17 cellular contexts compared by ENCODE assay signal in genomic region chr1:50633465-50633864, GRCh38.
A peak's percentile ranks its signal among the peaks of the same experiment; 100 is the strongest.
DNase-seq lines count a peak whose midpoint lies in the region; ATAC-seq, FAIRE-seq and TF ChIP-seq lines count a peak whose summit lies in the region.
"Had no signal": no experiment of that assay in that cellular context is flagged by ENCODE, and none has a peak within 500 bp of the region (broad histone marks: within the 10 kb centered on the region; RNA-seq: fewer than 3 reads in every experiment).

No MANE protein-coding gene starts in this region.

- H3K27ac ChIP-seq in small intestine (ENCODE audit: low read depth in 1 of 2, low read length in 1 of 2), result no peak overlapping the region
- H3K27ac ChIP-seq: esophagus squamous epithelium, lower lobe of right lung had no signal

- H3K36me3 Mint-ChIP-seq in WTC11 (no peaks in the 10 kb centered on the region), type B pancreatic cell (no peaks in the 10 kb centered on the region)
- H3K36me3 Mint-ChIP-seq in effector memory CD8-positive, alpha-beta T cell (ENCODE audit: insufficient read depth), result peaks cover 2% of the 10 kb centered on the region

- H3K4me3 ChIP-seq in small intestine (ENCODE audit: low read depth in 1 of 2, low read length in 2 of 2), result no peak overlapping the region
- H3K4me3 ChIP-seq: esophagus squamous epithelium, lower lobe of right lung had no signal

- CTCF ChIA-PET in WTC11 (lab: Charles Lee), result interaction anchor here (1.2 to 1.4 kb wide), 2 partner anchors 12 to 72 kb away, joined by 3 to 6 read pairs; no protein-coding TSS in a partner anchor

- H3K4me3 Mint-ChIP-seq in WTC11 (no peak overlapping the region), type B pancreatic cell (no peak overlapping the region)
- no peak overlapping the region for H3K4me3 Mint-ChIP-seq in effector memory CD8-positive, alpha-beta T cell
- H3K4me3 Mint-ChIP-seq: activated CD4-positive, alpha-beta T cell treated with anti-CD3 and anti-CD28 coated beads for 36 hours; T-cell had no signal

- H3K4me1 Mint-ChIP-seq in WTC11 (peaks cover 6% of the 10 kb centered on the region), type B pancreatic cell (ENCODE audit: unreplicated experiment) (peaks cover 8% of the 10 kb centered on the region)
- peaks cover 1 to 12% of the 10 kb centered on the region in 2 donors for H3K4me1 Mint-ChIP-seq in effector memory CD8-positive, alpha-beta T cell (ENCODE audit: low read depth in 2 of 2)
- H3K4me1 Mint-ChIP-seq: activated CD4-positive, alpha-beta T cell treated with anti-CD3 and anti-CD28 coated beads for 36 hours had no signal

- 18 to 62% (median 42%) methylated on average over 6 of the region's 6 CpGs for WGBS in small intestine, 3 donors

- H3K9me3 ChIP-seq in small intestine (ENCODE audit: control insufficient read depth, low read depth), result no peaks in the 10 kb centered on the region
- H3K9me3 ChIP-seq: esophagus squamous epithelium, lower lobe of right lung had no signal

- no peaks in the 10 kb centered on the region for H3K36me3 ChIP-seq in small intestine (ENCODE audit: control insufficient read depth in 2 of 2, insufficient read depth in 2 of 2, low read length in 2 of 2)
- H3K36me3 ChIP-seq: esophagus squamous epithelium, lower lobe of right lung had no signal

- ATAC-seq in WTC11 (0 out of 2 replicates have a peak, but pooled peaks have one; percentile 30), GM18907 (IDR thresholded peaks at IDR 0.05; ENCODE audit: unreplicated experiment) (no peak), HG02870 (IDR thresholded peaks at IDR 0.05; ENCODE audit: unreplicated experiment) (no peak)
- no peak for ATAC-seq in effector memory CD8-positive, alpha-beta T cell (replicated peaks)
- ATAC-seq: activated CD4-positive, alpha-beta T cell treated with anti-CD3 and anti-CD28 coated beads for 36 hours; PC-3; T-cell had no signal

- FAIRE-seq in small intestine (lab: Jason Lieb, UNC), result no peak
- FAIRE-seq: colon had no signal

- peak; percentile 7 for DNase-seq in LoVo (ENCODE audit: low spot score)
- peak; percentile 47 for DNase-seq in NCI-H2107 (lab: John Stamatoyannopoulos, UW)
- no peak for DNase-seq in WTC11 (ENCODE audit: low spot score)
- peak; percentile 7 for DNase-seq in small intestine
- DNase-seq in effector memory CD8-positive, alpha-beta T cell, result no peak
- DNase-seq in type B pancreatic cell (ENCODE audit: extremely low spot score, unreplicated experiment), result no peak
- DNase-seq: activated CD4-positive, alpha-beta T cell treated with anti-CD3 and anti-CD28 coated beads for 36 hours; esophagus squamous epithelium; GDM1; H7; lower lobe of right lung; MM.1S; PC-3; T-cell had no signal

- TF ChIP-seq CTCF in WTC11 (IDR thresholded peaks at IDR 0.05) (no peak), type B pancreatic cell (conservative IDR thresholded peaks at IDR 0.05) (no peak)

- H3K27me3 ChIP-seq in small intestine (ENCODE audit: control insufficient read depth in 2 of 2, insufficient read depth in 2 of 2, low read length in 2 of 2), result no peaks in the 10 kb centered on the region
- H3K27me3 ChIP-seq: esophagus squamous epithelium had no signal

- no peaks in the 10 kb centered on the region for H3K9me3 Mint-ChIP-seq in WTC11
- no peaks in the 10 kb centered on the region for H3K9me3 Mint-ChIP-seq in effector memory CD8-positive, alpha-beta T cell
- H3K9me3 Mint-ChIP-seq in type B pancreatic cell, result no peaks in the 10 kb centered on the region
- H3K9me3 Mint-ChIP-seq: T-cell had no signal

- POLR2A ChIA-PET in WTC11 (lab: Charles Lee), result no interaction called here

- H3K27ac Mint-ChIP-seq in WTC11 (no peak overlapping the region; the same call in 1 of the 2 replicates), type B pancreatic cell (no peak overlapping the region)
- no peak overlapping the region for H3K27ac Mint-ChIP-seq in effector memory CD8-positive, alpha-beta T cell
- H3K27ac Mint-ChIP-seq: activated CD4-positive, alpha-beta T cell treated with anti-CD3 and anti-CD28 coated beads for 36 hours; T-cell had no signal

- no peaks in the 10 kb centered on the region for H3K27me3 Mint-ChIP-seq in WTC11 (ENCODE audit: low read depth)
- H3K27me3 Mint-ChIP-seq in effector memory CD8-positive, alpha-beta T cell, result no peaks in the 10 kb centered on the region
- no peaks in the 10 kb centered on the region for H3K27me3 Mint-ChIP-seq in type B pancreatic cell
- H3K27me3 Mint-ChIP-seq: activated CD4-positive, alpha-beta T cell treated with anti-CD3 and anti-CD28 coated beads for 36 hours; T-cell had no signal

- H3K4me1 ChIP-seq in small intestine (ENCODE audit: control insufficient read depth in 2 of 2, insufficient read depth in 1 of 2, low read depth in 1 of 2, low read length in 1 of 2), result peaks cover 0 to 2% of the 10 kb centered on the region in 2 donors
- H3K4me1 ChIP-seq: esophagus squamous epithelium, lower lobe of right lung had no signal

TF ChIP-seq in WTC11, 78 proteins besides CTCF, POLR2A, EP300 and RAD21 (continues in another document):
- TF ChIP-seq TEAD1 (CRISPR knock-in tag; IDR thresholded peaks at IDR 0.05) (no peak), TEAD4 (CRISPR knock-in tag; IDR thresholded peaks at IDR 0.05) (no peak), ZNF532 (CRISPR knock-in tag; IDR thresholded peaks at IDR 0.05; ENCODE audit: borderline replicate concordance) (no peak), KAT7 (CRISPR knock-in tag; IDR thresholded peaks at IDR 0.05; ENCODE audit: borderline replicate concordance) (no peak), ZMAT4 (CRISPR knock-in tag; IDR thresholded peaks at IDR 0.05) (no peak), PREB (CRISPR knock-in tag; IDR thresholded peaks at IDR 0.05; ENCODE audit: borderline replicate concordance) (no peak), ZNF121 (CRISPR knock-in tag; IDR thresholded peaks at IDR 0.05) (no peak), ATF6 (CRISPR knock-in tag; IDR thresholded peaks at IDR 0.05) (no peak), ZNF219 (CRISPR knock-in tag; IDR thresholded peaks at IDR 0.05; ENCODE audit: borderline replicate concordance) (no peak)

Comparison
In these comparisons a context has a peak if more than half of its experiments do, and no peak if none do; other contexts are left out.
1. DNase-seq: peak in LoVo (single experiment), NCI-H2107 (single experiment) and small intestine (single experiment); none in WTC11 (single experiment), effector memory CD8-positive, alpha-beta T cell (0 of 3) and type B pancreatic cell (single experiment).